8 cellular contexts compared by ENCODE assay signal in genomic region chr10:13890617-13891541, GRCh38.
A peak's percentile ranks its signal among the peaks of the same experiment; 100 is the strongest.
DNase-seq lines count a peak whose midpoint lies in the region; ATAC-seq and TF ChIP-seq lines count a peak whose summit lies in the region.

No MANE protein-coding gene starts in this region.

- no peak for ATAC-seq in HG03025 (IDR thresholded peaks at IDR 0.05; ENCODE audit: low FRiP score, unreplicated experiment)

- intact Hi-C loops in A673 (cut with micrococcal nuclease; ENCODE audit: unreplicated experiment), result no loop called here

- no peaks in the 10 kb centered on the region for H3K9me3 Mint-ChIP-seq in immature natural killer cell

- H3K36me3 ChIP-seq in A673 (ENCODE audit: insufficient read depth, low read length, poor library complexity, severe bottlenecking) (no peaks in the 10 kb centered on the region), H7 (replicated peaks; ENCODE audit: control insufficient read depth, insufficient read depth, low read length) (no peaks in the 10 kb centered on the region)

- H3K27me3 ChIP-seq in A673 (replicated peaks; ENCODE audit: insufficient read depth, low read depth, low read length, poor library complexity) (peaks cover 59% of the 10 kb centered on the region), H7 (ENCODE audit: control insufficient read depth, insufficient read depth, low read length) (peaks cover 19% of the 10 kb centered on the region)

- no TSS peak for BruUV-seq in A673 (replicated peaks; lab: Mats Ljungman, UMichigan)

- no peaks in the 10 kb centered on the region for H3K4me1 ChIP-seq in A673 (ENCODE audit: insufficient read depth, low read length, poor library complexity, severe bottlenecking)

- H3K4me3 ChIP-seq in A673 (ENCODE audit: low read depth, low read length, poor library complexity, severe bottlenecking) (peak overlapping the region; percentile 43), H7 (ENCODE audit: insufficient read depth, low read depth, low read length) (peak overlapping the region; percentile 66), astrocyte of the spinal cord (ENCODE audit: low read depth, low read length) (peak overlapping the region; percentile 72)

- H3K27me3 Mint-ChIP-seq in immature natural killer cell (ENCODE audit: low read depth in 3 of 3), result peaks cover 21 to 31% (median 25%) of the 10 kb centered on the region in 3 donors

- no peak overlapping the region for H3K27ac ChIP-seq in A673 (ENCODE audit: low read depth, low read length, poor library complexity, severe bottlenecking)

- TF ChIP-seq CTCF in A673 (conservative IDR thresholded peaks at IDR 0.05; ENCODE audit: low read depth, low read length), result no peak
- no peak for TF ChIP-seq CTCF in astrocyte of the spinal cord (IDR thresholded peaks at IDR 0.05; ENCODE audit: low read depth, low read length)

- H3K9me3 ChIP-seq in A673 (ENCODE audit: low read depth, low read length, poor library complexity, severe bottlenecking), result no peaks in the 10 kb centered on the region

- DNase-seq in A673 (ENCODE audit: low spot score), result no peak
- DNase-seq in H7, result peak; percentile 64
- peak; percentile 61 for DNase-seq in astrocyte of the spinal cord (ENCODE audit: low read depth, low spot score)
- no peak for DNase-seq in immature natural killer cell
- DNase-seq in stimulated activated CD4-positive, alpha-beta T cell treated with anti-CD3 and anti-CD28 coated beads, Interleukin-4, amount 100 ng/mL, for 1 hour, result peak; percentile 27
- DNase-seq in NCI-H2081 treated with DMSO at 0.1 percent for 48 hours (lab: John Stamatoyannopoulos, UW), result no peak
- no peak for DNase-seq in D341Med (ENCODE audit: low spot score)

- H3K36me3 Mint-ChIP-seq in immature natural killer cell, result peaks cover 0 to 5% (median 0%) of the 10 kb centered on the region in 3 donors

- H3K4me1 Mint-ChIP-seq in immature natural killer cell, result peaks cover 13 to 20% of the 10 kb centered on the region in 2 donors

- no peak overlapping the region for H3K27ac Mint-ChIP-seq in immature natural killer cell

- CTCF ChIA-PET in A673 (lab: Charles Lee), result no interaction called here

- in situ Hi-C loops in astrocyte of the spinal cord (cut with HindIII; ENCODE audit: low sequenced_read_pairs), result no loop called here

- POLR2A ChIA-PET in A673 (lab: Charles Lee; ENCODE audit: low non-redundant PET), result no interaction called here

- H3K4me3 Mint-ChIP-seq in immature natural killer cell, result peak overlapping the region in 3 of 5 donors; percentile 38 to 69 (median 51)

Comparison
In these comparisons a context has a peak if more than half of its experiments do, and no peak if none do; other contexts are left out.
1. DNase-seq: peak in H7 (single experiment), astrocyte of the spinal cord (single experiment) and stimulated activated CD4-positive, alpha-beta T cell treated with anti-CD3 and anti-CD28 coated beads, Interleukin-4, amount 100 ng/mL, for 1 hour (single experiment); none in A673 (single experiment), immature natural killer cell (0 of 3), NCI-H2081 treated with DMSO at 0.1 percent for 48 hours (single experiment) and D341Med (single experiment).
2. Peak in every context shown above with its lines, with median percentiles within 50 percentile points of each other: H3K4me3 ChIP-seq.